Comparison of ENCODE assay signal across 17 cellular contexts in the genomic region with DNA sequence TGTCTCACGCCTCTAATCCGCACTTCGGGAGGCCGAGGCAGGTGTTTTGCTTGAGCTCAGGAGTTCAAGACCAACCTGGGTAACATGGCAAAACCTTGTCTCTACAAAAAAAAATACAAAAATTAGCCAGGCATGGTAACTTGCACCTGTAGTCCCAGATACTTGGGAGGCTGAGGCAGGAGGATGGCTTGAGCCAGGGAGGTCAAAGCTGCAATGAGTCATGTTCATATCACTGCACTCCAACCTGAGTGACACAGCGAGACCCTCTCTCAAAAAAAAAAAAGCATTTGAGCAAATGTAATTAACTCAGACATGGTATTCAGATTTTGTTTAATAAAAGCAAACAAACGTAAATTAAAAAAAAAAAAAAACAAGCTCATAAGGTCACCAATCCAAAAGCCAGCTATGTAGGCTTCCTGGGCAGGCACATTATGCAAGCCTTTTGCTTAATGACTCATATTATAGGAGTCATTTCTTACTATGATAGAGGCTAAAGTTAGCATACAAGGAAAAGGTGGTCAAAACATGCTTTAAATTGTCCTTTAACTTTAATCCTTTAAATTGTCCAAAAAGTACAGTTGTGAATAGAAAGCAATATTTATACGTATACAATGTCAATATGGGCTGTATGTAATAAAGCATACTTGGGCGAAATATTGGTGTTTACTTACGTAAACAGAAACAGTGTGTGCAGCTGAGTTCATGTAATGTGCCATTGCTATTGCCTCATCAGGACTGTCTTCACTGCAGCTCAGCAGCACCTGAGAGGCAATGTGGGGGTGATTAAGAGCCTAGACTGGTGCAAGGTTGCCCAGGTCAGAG. TPM values are rescaled to one million over a fixed set of nuclear protein-coding genes. Genes with fewer than 3 reads are reported as not detected.
DNase-seq lines count a peak whose midpoint lies in the region; ATAC-seq and TF ChIP-seq lines count a peak whose summit lies in the region.
"Had no signal": no experiment of that assay in that cellular context is flagged by ENCODE, and none has a peak within 500 bp of the region (broad histone marks: within the 10 kb centered on the region; RNA-seq: fewer than 3 reads in every experiment).

No MANE protein-coding gene starts in this region.

- H3K27ac ChIP-seq in adrenal gland, result no peak overlapping the region

- H3K4me1 ChIP-seq in adrenal gland (replicated peaks in 1 of 2), result no peaks in the 10 kb centered on the region
- H3K4me1 ChIP-seq: BE2C had no signal

- no peak overlapping the region for H3K4me3 ChIP-seq in LNCaP clone FGC (ENCODE audit: low read depth, low read length)
- no peak overlapping the region for H3K4me3 ChIP-seq in adrenal gland
- H3K4me3 ChIP-seq in H7 (ENCODE audit: insufficient read depth, low read depth, low read length), result no peak overlapping the region

- WGBS in adrenal gland, 4 donors, result 85 to 89% (median 88%) methylated on average over 9 of the region's 9 CpGs

- H3K36me3 ChIP-seq in adrenal gland (replicated peaks in 1 of 2) (no peaks in the 10 kb centered on the region), H7 (replicated peaks; ENCODE audit: control insufficient read depth, insufficient read depth, low read length) (no peaks in the 10 kb centered on the region)
- H3K36me3 ChIP-seq: BE2C had no signal

- no peaks in the 10 kb centered on the region for H3K9me3 ChIP-seq in adrenal gland (replicated peaks in 1 of 3)
- H3K9me3 ChIP-seq: BE2C had no signal

- no peaks in the 10 kb centered on the region for H3K27me3 ChIP-seq in adrenal gland
- no peaks in the 10 kb centered on the region for H3K27me3 ChIP-seq in H7 (ENCODE audit: control insufficient read depth, insufficient read depth, low read length)
- H3K27me3 ChIP-seq: BE2C had no signal

- intact Hi-C loops in adrenal gland (cut with DNase I), result no loop called here

- DNase-seq in DMS53 treated with DMSO at 0.1 percent for 48 hours (lab: John Stamatoyannopoulos, UW; ENCODE audit: unreplicated experiment) (peak; percentile 34), LNCaP clone FGC (ENCODE audit: low read depth) (peak; percentile 58), adrenal gland (peak in 6 of 7 donors; percentile 30 to 57 (median 44)), left lobe of liver (ENCODE audit: low spot score) (peak; percentile 61), H7 (no peak), KG1 (lab: John Stamatoyannopoulos, UW) (no peak), SHP77 treated with DMSO at 0.1 percent for 48 hours (lab: John Stamatoyannopoulos, UW) (no peak)
- DNase-seq: activated naive CD4-positive, alpha-beta T cell; BE2C; NCI-H1436 treated with DMSO at 0.1 percent for 48 hours; NCI-H510A; stimulated activated CD4-positive, alpha-beta T cell treated with anti-CD3 and anti-CD28 coated beads, Interleukin-4, amount 100 ng/mL, for 4 hours; stimulated activated naive CD4-positive, alpha-beta T cell treated with Interleukin-2 at 50 U/mL for 16 hours had no signal

- no peak for TF ChIP-seq POLR2A in adrenal gland (IDR thresholded peaks at IDR 0.05)

- no peak for TF ChIP-seq CTCF in LNCaP clone FGC (IDR thresholded peaks at IDR 0.05; ENCODE audit: control insufficient read depth, extremely low read depth, insufficient read depth)
- TF ChIP-seq CTCF in adrenal gland (IDR thresholded peaks at IDR 0.05), result no peak

- ATAC-seq in left lobe of liver, result peak; percentile 72
- ATAC-seq in HG02840 (IDR thresholded peaks at IDR 0.05; ENCODE audit: low FRiP score, unreplicated experiment), result no peak
- ATAC-seq: sciatic nerve had no signal

RNA-seq across cellular contexts. Expression of a gene that starts 13.0 kb away (rescaled TPM):
- total RNA-seq in adrenal gland (under 1 TPM in 2 of 8 donors, not detected in 6; 0.18 to 0.27 TPM), left lobe of liver (206 TPM)
- under 1 TPM in 1 of 3 donors, not detected in 2; 0.31 TPM for polyA plus RNA-seq in adrenal gland
- not detected in 2 replicates for total RNA-seq in H7 (2014; rRNA removed; shearing (Covaris generic))
- total RNA-seq: cardiac septum, sciatic nerve had no signal
- polyA plus RNA-seq: neural cell had no signal

Comparison
In these comparisons a context has a peak if more than half of its experiments do, and no peak if none do; other contexts are left out.
1. DNase-seq: peak in DMS53 treated with DMSO at 0.1 percent for 48 hours (single experiment), LNCaP clone FGC (single experiment), adrenal gland (6 of 7) and left lobe of liver (single experiment); none in H7 (single experiment), KG1 (single experiment) and SHP77 treated with DMSO at 0.1 percent for 48 hours (single experiment).
2. RNA of a gene that starts 13.0 kb away (total RNA-seq): 206 TPM in left lobe of liver (single experiment); 0.18 to 0.27 TPM in adrenal gland and not detected in H7; every median in the first group is over 100 times any median in the second.